In genomic region chr4:123300222-123300621, GRCh38 we compare ENCODE assay signal across 22 cellular contexts.
"Had no signal": no experiment of that assay in that cellular context is flagged by ENCODE, and none has a peak within 500 bp of the region (broad histone marks: within the 10 kb centered on the region; RNA-seq: fewer than 3 reads in every experiment).

No MANE protein-coding gene starts in this region.

- H3K27ac ChIP-seq: breast epithelium, neutrophil, pancreas, psoas muscle, thyroid gland, upper lobe of right lung, WERI-Rb-1 had no signal

- ATAC-seq: activated T-cell treated with anti-CD3 and anti-CD28 coated beads, Interleukin-2, amount 50 U/mL, for 4 hours; left lobe of liver; naive thymus-derived CD8-positive, alpha-beta T cell; pancreas; psoas muscle; upper lobe of right lung had no signal

- H3K4me3 ChIP-seq: breast epithelium, lung, pancreas, psoas muscle, right atrium auricular region, thyroid gland, upper lobe of right lung had no signal

- DNase-seq: activated CD4-positive, alpha-beta T cell treated with anti-CD3 and anti-CD28 coated beads for 1 hour; activated CD8-positive, alpha-beta memory T cell treated with anti-CD3 and anti-CD28 coated beads, Interleukin-2, amount 50 U/mL, for 48 hours; activated naive CD4-positive, alpha-beta T cell treated with Interleukin-2 at 50 U/mL for 16 hours; activated naive CD8-positive, alpha-beta T cell treated with anti-CD3 and anti-CD28 coated beads for 36 hours; activated T-cell treated with anti-CD3 and anti-CD28 coated beads, Interleukin-2, amount 50 U/mL, for 4 hours; amniotic stem cell; cerebellar nuclear complex; cortex of kidney; kidney; naive thymus-derived CD8-positive, alpha-beta T cell; pancreas; psoas muscle; stimulated activated CD4-positive, alpha-beta T cell treated with anti-CD3 and anti-CD28 coated beads, Interleukin-4, amount 100 ng/mL, for 24 hours; stimulated activated naive CD4-positive, alpha-beta T cell treated with Interleukin-2 at 50 U/mL for 16 hours; thyroid gland; upper lobe of right lung; WERI-Rb-1 had no signal

- H3K4me1 ChIP-seq: breast epithelium, pancreas, psoas muscle, right atrium auricular region, upper lobe of right lung had no signal

- H3K27me3 ChIP-seq: breast epithelium, neutrophil, pancreas, right atrium auricular region, thyroid gland, upper lobe of right lung had no signal

- H3K36me3 ChIP-seq: breast epithelium, neutrophil, pancreas, right atrium auricular region, thyroid gland, upper lobe of right lung, WERI-Rb-1 had no signal
